In the genomic region with DNA sequence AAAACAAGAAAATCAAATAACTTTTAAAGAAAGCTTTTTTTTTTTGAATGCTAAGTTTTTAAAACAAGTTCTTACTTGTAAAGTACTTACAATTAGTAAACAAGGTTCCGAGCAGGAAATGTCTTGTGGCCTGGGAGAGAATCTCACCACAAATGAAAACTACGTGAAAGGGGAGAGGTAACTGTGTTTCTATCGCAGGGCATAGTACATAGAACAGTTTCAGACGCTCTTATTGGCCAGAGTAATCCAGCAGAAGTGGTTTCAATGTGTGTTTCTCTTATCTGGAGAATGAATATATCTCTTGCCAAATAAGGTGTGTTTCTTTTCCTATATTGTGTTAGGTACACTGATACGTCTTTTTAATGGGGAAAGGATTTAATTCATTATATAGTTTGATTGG, we compare ENCODE assay signal across 8 cellular contexts. TPM values are rescaled to one million over a fixed set of nuclear protein-coding genes. Genes with fewer than 3 reads are reported as not detected.
DNase-seq lines count a peak whose midpoint lies in the region; ATAC-seq, FAIRE-seq and TF ChIP-seq lines count a peak whose summit lies in the region.

A gene with protein sequence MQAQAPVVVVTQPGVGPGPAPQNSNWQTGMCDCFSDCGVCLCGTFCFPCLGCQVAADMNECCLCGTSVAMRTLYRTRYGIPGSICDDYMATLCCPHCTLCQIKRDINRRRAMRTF (minus strand): TSS at position 154 of the 400 bp plus-strand sequence. CDS start 6,808 bp downstream, outside the sequence.

- peaks cover 49% of the 10 kb centered on the region for H3K4me1 Mint-ChIP-seq in activated CD4-positive, alpha-beta memory T cell treated with anti-CD3 and anti-CD28 coated beads, Interleukin-2, amount 10 ng/mL, durations not matched to agents 7 days and 5 days

- peak; percentile 68 for FAIRE-seq in GM12892 (lab: Jason Lieb, UNC)

- peaks cover 7% of the 10 kb centered on the region for H3K27me3 Mint-ChIP-seq in activated CD4-positive, alpha-beta memory T cell treated with anti-CD3 and anti-CD28 coated beads, Interleukin-2, amount 10 ng/mL, durations not matched to agents 7 days and 5 days

- ATAC-seq in GM21786 (IDR thresholded peaks at IDR 0.05; ENCODE audit: unreplicated experiment): peak; percentile 57

- peak; percentile 64 for TF ChIP-seq POLR2A in GM12892 (IDR thresholded peaks at IDR 0.05; ENCODE audit: low read depth, low read length)

- H3K9me3 Mint-ChIP-seq in activated CD4-positive, alpha-beta memory T cell treated with anti-CD3 and anti-CD28 coated beads, Interleukin-2, amount 10 ng/mL, durations not matched to agents 7 days and 5 days: no peaks in the 10 kb centered on the region

- H3K36me3 Mint-ChIP-seq in activated CD4-positive, alpha-beta memory T cell treated with anti-CD3 and anti-CD28 coated beads, Interleukin-2, amount 10 ng/mL, durations not matched to agents 7 days and 5 days (ENCODE audit: low read depth): peaks cover 27% of the 10 kb centered on the region

- no peaks in the 10 kb centered on the region for H3K9me3 ChIP-seq in mononuclear cell (ENCODE audit: low read depth, low read length)

- H3K4me3 Mint-ChIP-seq in activated CD4-positive, alpha-beta memory T cell treated with anti-CD3 and anti-CD28 coated beads, Interleukin-2, amount 10 ng/mL, durations not matched to agents 7 days and 5 days: peak within 1 kb of the TSS; percentile 83

- POLR2A ChIA-PET in activated CD4-positive, alpha-beta memory T cell treated with anti-CD3 and anti-CD28 coated beads, Interleukin-2, amount 10 ng/mL, durations not matched to agents 7 days and 5 days (lab: Charles Lee): interaction anchor here (0.7 to 7.4 kb wide), 9 partner anchors 10 to 169 kb away, joined by 3 to 123 read pairs (median 5); partner anchors contain the start of gene COPS4

- no peaks in the 10 kb centered on the region for H3K27me3 ChIP-seq in mononuclear cell (ENCODE audit: insufficient read depth, low read length)

- H3K4me1 ChIP-seq in mononuclear cell (ENCODE audit: insufficient read depth, low read length): peaks cover 63% of the 10 kb centered on the region

- CTCF ChIA-PET in activated CD4-positive, alpha-beta memory T cell treated with anti-CD3 and anti-CD28 coated beads, Interleukin-2, amount 10 ng/mL, durations not matched to agents 7 days and 5 days (lab: Charles Lee): interaction anchor here (1.1 to 4.7 kb wide), 10 partner anchors 10 to 166 kb away, joined by 3 to 21 read pairs (median 5); no protein-coding TSS in a partner anchor

- peak within 1 kb of the TSS; percentile 84 for H3K4me3 ChIP-seq in mononuclear cell (ENCODE audit: low read length)

- H3K27ac Mint-ChIP-seq in activated CD4-positive, alpha-beta memory T cell treated with anti-CD3 and anti-CD28 coated beads, Interleukin-2, amount 10 ng/mL, durations not matched to agents 7 days and 5 days: peak within 1 kb of the TSS; percentile 81

- no peak for DNase-seq in GM12892 (ENCODE audit: insufficient read length)
- peak; percentile 63 for DNase-seq in LHCN-M2 (ENCODE audit: low read depth)
- DNase-seq in activated CD4-positive, alpha-beta memory T cell treated with anti-CD3 and anti-CD28 coated beads, Interleukin-2, amount 10 ng/mL, durations not matched to agents 7 days and 5 days: peak; percentile 65
- DNase-seq in NCI-H82 (lab: John Stamatoyannopoulos, UW): no peak
- no peak for DNase-seq in NCI-H82 treated with DMSO at 0.1 percent for 48 hours (lab: John Stamatoyannopoulos, UW; ENCODE audit: unreplicated experiment)
- no peak for DNase-seq in UCSD-AML1 (lab: John Stamatoyannopoulos, UW; ENCODE audit: unreplicated experiment)

RNA-seq across cellular contexts. Expression of the gene that starts here (rescaled TPM):
- 102 TPM for polyA plus RNA-seq in GM12892 (2012; ENCODE audit: missing spikeins)
- total RNA-seq in LHCN-M2 (2014; rRNA removed) (9.2 and 12.5 TPM in 2 replicates), mononuclear cell (354 TPM)
- 43.0 TPM for polyA plus RNA-seq in LHCN-M2 (2012)
- total RNA-seq in activated CD4-positive, alpha-beta memory T cell treated with anti-CD3 and anti-CD28 coated beads, Interleukin-2, amount 10 ng/mL, durations not matched to agents 7 days and 5 days: 100 to 1,000 TPM; 182 to 183 TPM

Comparison
In these comparisons a context has a peak if more than half of its experiments do, and no peak if none do; other contexts are left out.
1. RNA of the gene that starts here (total RNA-seq): 354 TPM in mononuclear cell (single experiment) and 182 to 183 TPM in activated CD4-positive, alpha-beta memory T cell treated with anti-CD3 and anti-CD28 coated beads, Interleukin-2, amount 10 ng/mL, durations not matched to agents 7 days and 5 days; 9.2 to 12.5 TPM in LHCN-M2; every median in the first group is over 10 times any median in the second.
2. DNase-seq: peak in LHCN-M2 (single experiment) and activated CD4-positive, alpha-beta memory T cell treated with anti-CD3 and anti-CD28 coated beads, Interleukin-2, amount 10 ng/mL, durations not matched to agents 7 days and 5 days (single experiment); none in GM12892 (single experiment), NCI-H82 (single experiment), NCI-H82 treated with DMSO at 0.1 percent for 48 hours (single experiment) and UCSD-AML1 (single experiment).